In the genomic region with DNA sequence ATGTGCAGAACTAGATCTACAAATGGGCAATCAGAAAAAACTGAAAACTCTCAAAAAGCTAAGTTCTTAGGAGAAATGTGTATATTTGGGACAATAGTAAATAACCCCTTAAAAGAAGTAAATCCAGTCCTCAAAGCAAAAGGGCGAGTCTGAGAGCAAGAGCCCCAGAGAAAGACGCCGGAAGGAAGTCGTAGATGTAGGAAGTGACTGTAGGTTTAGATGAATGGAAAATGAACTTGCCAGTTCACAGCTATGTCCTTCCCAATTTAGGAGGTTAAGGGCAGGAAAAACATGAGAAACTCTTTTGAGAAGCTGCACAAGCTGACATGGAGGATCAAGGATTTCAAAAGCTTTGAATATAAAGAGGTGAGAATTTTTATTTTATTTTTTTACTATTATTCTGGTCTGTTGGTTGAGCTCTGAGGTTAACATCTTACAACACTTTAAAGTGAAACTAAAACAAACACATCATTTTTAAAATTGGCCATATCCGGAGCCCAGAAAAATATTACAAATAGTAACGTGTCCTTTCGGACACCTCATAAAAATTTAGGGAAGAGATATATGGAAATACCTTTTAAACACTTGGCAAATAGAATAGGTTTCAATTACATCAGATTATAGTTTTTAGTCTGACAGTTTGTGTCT, we compare ENCODE assay signal across 9 cellular contexts.
DNase-seq lines count a peak whose midpoint lies in the region; ATAC-seq, FAIRE-seq and TF ChIP-seq lines count a peak whose summit lies in the region.
"Had no signal": no experiment of that assay in that cellular context is flagged by ENCODE, and none has a peak within 500 bp of the region (broad histone marks: within the 10 kb centered on the region; RNA-seq: fewer than 3 reads in every experiment).

No MANE protein-coding gene starts in this region.

- intact Hi-C loops in breast epithelium (cut with DNase I; ENCODE audit: low total_unique reads), result no loop called here

- ATAC-seq in GM19463 (IDR thresholded peaks at IDR 0.05; ENCODE audit: unreplicated experiment) (peak; percentile 89), HG03469 (IDR thresholded peaks at IDR 0.05; ENCODE audit: unreplicated experiment) (peak; percentile 71), HG03439 (IDR thresholded peaks at IDR 0.05; ENCODE audit: unreplicated experiment) (no peak)

- no peaks in the 10 kb centered on the region for H3K4me1 ChIP-seq in breast epithelium
- no peaks in the 10 kb centered on the region for H3K4me1 ChIP-seq in small intestine (ENCODE audit: control insufficient read depth in 2 of 2, insufficient read depth in 1 of 2, low read depth in 1 of 2, low read length in 1 of 2)

- H3K36me3 ChIP-seq in breast epithelium (no peaks in the 10 kb centered on the region), small intestine (ENCODE audit: control insufficient read depth in 2 of 2, insufficient read depth in 2 of 2, low read length in 2 of 2) (no peaks in the 10 kb centered on the region)

- no peak for TF ChIP-seq POLR2A in breast epithelium (IDR thresholded peaks at IDR 0.05)

- no peak for FAIRE-seq in small intestine (lab: Jason Lieb, UNC)
- FAIRE-seq: GM18507 had no signal

- H3K27ac ChIP-seq in breast epithelium, result no peak overlapping the region
- no peak overlapping the region for H3K27ac ChIP-seq in small intestine (ENCODE audit: low read depth in 1 of 2, low read length in 1 of 2)

- WGBS in small intestine, 3 donors, result 68 to 83% (median 74%) methylated on average over 7 of the region's 7 CpGs

- DNase-seq in GF-D8 (lab: John Stamatoyannopoulos, UW), result peak; percentile 66
- no peak for DNase-seq in breast epithelium (ENCODE audit: low spot score in 2 of 2)
- DNase-seq in small intestine, result no peak
- no peak for DNase-seq in NCI-H1092 treated with DMSO at 0.1 percent for 48 hours (lab: John Stamatoyannopoulos, UW)
- no peak for DNase-seq in NCI-H1105 (lab: John Stamatoyannopoulos, UW)

- no peak for TF ChIP-seq CTCF in breast epithelium (IDR thresholded peaks at IDR 0.05)

- H3K4me3 ChIP-seq in breast epithelium (peak overlapping the region; percentile 30 to 39 (median 35)), small intestine (ENCODE audit: low read depth in 1 of 2, low read length in 2 of 2) (no peak overlapping the region)

- H3K27me3 ChIP-seq in breast epithelium, result no peaks in the 10 kb centered on the region
- no peaks in the 10 kb centered on the region for H3K27me3 ChIP-seq in small intestine (ENCODE audit: control insufficient read depth in 2 of 2, insufficient read depth in 2 of 2, low read length in 2 of 2)

- H3K9me3 ChIP-seq in breast epithelium (no peaks in the 10 kb centered on the region), small intestine (ENCODE audit: control insufficient read depth, low read depth) (no peaks in the 10 kb centered on the region)

Comparison
In these comparisons a context has a peak if more than half of its experiments do, and no peak if none do; other contexts are left out.
1. H3K4me3 ChIP-seq: peak in breast epithelium (3 of 3); none in small intestine (0 of 2).